Comparison of ENCODE assay signal across 18 cellular contexts in the genomic region with DNA sequence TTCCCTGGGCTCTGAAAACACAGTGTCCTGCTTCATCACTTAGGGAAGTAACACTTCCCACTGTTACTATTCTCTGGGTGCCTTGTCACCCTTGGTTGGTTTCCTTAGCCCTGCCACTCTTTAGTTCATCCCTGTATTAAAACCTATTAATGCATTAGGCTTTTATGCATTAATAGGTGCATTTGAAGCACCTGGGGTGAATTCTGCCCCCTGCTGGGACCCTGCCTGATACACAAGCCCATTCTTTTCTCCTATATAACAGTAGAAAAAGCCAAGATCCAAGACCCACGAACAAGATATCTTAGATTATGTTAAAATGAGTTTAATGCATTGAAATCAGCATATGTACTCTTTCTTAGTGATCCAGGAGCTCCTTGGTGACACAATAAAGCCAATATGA.
"Had no signal": no experiment of that assay in that cellular context is flagged by ENCODE, and none has a peak within 500 bp of the region (broad histone marks: within the 10 kb centered on the region; RNA-seq: fewer than 3 reads in every experiment).

No MANE protein-coding gene starts in this region.

- H3K9me3 ChIP-seq: body of pancreas, gastroesophageal sphincter, pancreas, upper lobe of left lung had no signal

- DNase-seq: activated CD4-positive, alpha-beta memory T cell treated with anti-CD3 and anti-CD28 coated beads, Interleukin-2, amount 10 ng/mL, durations not matched to agents 7 days and 5 days; activated CD4-positive, alpha-beta T cell treated with anti-CD3 and anti-CD28 coated beads for 48 hours; activated CD4-positive, CD25-positive, alpha-beta regulatory T cell; activated gamma-delta T cell treated with Interleukin-2 at 50 U/mL for 16 hours; anterior cingulate cortex; body of pancreas; dermis blood vessel endothelial cell; effector memory CD4-positive, alpha-beta T cell; hypothalamus; pancreas; right cardiac atrium; stimulated activated CD4-positive, alpha-beta T cell treated with anti-CD3 and anti-CD28 coated beads, Interleukin-4, amount 100 ng/mL, for 4 hours; stimulated activated naive CD8-positive, alpha-beta T cell treated with anti-CD3 and anti-CD28 coated beads, Interleukin-15, Interleukin-2, amounts not matched to agents 100 U/mL and 50 U/mL, for 24 hours; T1000; upper lobe of left lung had no signal

- H3K4me1 ChIP-seq: body of pancreas, gastroesophageal sphincter, pancreas, upper lobe of left lung had no signal

- ATAC-seq: body of pancreas; esophagus mucosa; gastroesophageal sphincter; pancreas; right cardiac atrium; stimulated activated naive CD8-positive, alpha-beta T cell treated with anti-CD3 and anti-CD28 coated beads, Interleukin-15, Interleukin-2, amounts not matched to agents 100 U/mL and 50 U/mL, for 24 hours had no signal

- H3K4me3 ChIP-seq: body of pancreas, cardiac muscle cell, gastroesophageal sphincter, pancreas, upper lobe of left lung had no signal

- H3K36me3 ChIP-seq: cardiac muscle cell, gastroesophageal sphincter, pancreas, upper lobe of left lung had no signal

- H3K27ac ChIP-seq: body of pancreas, cardiac muscle cell, gastroesophageal sphincter, pancreas, upper lobe of left lung had no signal

- H3K27me3 ChIP-seq: cardiac muscle cell, pancreas, upper lobe of left lung had no signal
